8 cellular contexts compared by ENCODE assay signal in the genomic region with DNA sequence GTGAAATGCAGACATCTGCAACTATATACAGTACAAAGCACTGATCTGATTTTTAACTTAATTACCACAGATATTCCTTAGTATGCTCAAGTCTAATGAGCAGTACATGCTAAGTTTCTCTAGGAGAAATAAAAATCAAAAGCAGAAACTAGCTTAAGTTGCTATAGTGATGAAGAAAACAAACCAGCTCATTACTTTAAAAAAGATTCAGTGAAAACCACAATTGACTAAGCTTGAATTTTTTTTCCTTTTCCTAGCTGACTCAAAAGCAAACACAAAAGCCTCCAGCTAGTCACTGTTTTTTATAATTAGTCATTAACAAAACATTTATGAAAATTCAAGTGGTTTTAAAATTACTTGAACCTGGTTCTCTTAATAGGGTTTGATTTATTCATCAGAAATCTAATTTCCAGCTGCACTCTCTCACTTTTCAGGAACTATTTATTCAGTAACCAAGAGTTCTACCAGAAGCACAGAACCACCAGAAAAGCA. TPM values are rescaled to one million over a fixed set of nuclear protein-coding genes. Genes with fewer than 3 reads are reported as not detected.
A peak's percentile ranks its signal among the peaks of the same experiment; 100 is the strongest.
DNase-seq lines count a peak whose midpoint lies in the region; ATAC-seq and TF ChIP-seq lines count a peak whose summit lies in the region.
"Not testable (repeated sequence)": the region's sequence is repeated elsewhere in the genome, so short reads cannot be mapped to it uniquely, and the experiment has no call there.

No MANE protein-coding gene starts in this region.

- peaks cover 27% of the 10 kb centered on the region for H3K36me3 Mint-ChIP-seq in T-helper 2 cell treated with Interferon-gamma antibody and Interleukin-4, amounts not matched to agents 5 μg/mL and 100 μg/mL, for 36 hours (ENCODE audit: low read depth)
- H3K36me3 Mint-ChIP-seq in brain = peaks cover 71% of the 10 kb centered on the region

- not testable (repeated sequence) for H3K9me3 Mint-ChIP-seq in T-helper 2 cell treated with Interferon-gamma antibody and Interleukin-4, amounts not matched to agents 5 μg/mL and 100 μg/mL, for 36 hours
- peaks cover 0 to 20% (median 10%) of the 10 kb centered on the region in 5 experiments for H3K9me3 Mint-ChIP-seq in brain

- not testable (repeated sequence) for H3K27me3 ChIP-seq in DND-41 (ENCODE audit: insufficient read depth, low read length, poor library complexity); tibial artery

- not testable (repeated sequence) for H3K4me2 ChIP-seq in DND-41 (ENCODE audit: insufficient read depth, low read length)

- peak overlapping the region; percentile 29 for H3K4me3 Mint-ChIP-seq in T-helper 2 cell treated with Interferon-gamma antibody and Interleukin-4, amounts not matched to agents 5 μg/mL and 100 μg/mL, for 36 hours
- H3K4me3 Mint-ChIP-seq in brain = peak overlapping the region in 2 of 5 experiments; percentile 9 to 63

- not testable (repeated sequence) for DNase-seq in DND-41; T-helper 2 cell treated with Interferon-gamma antibody and Interleukin-4, amounts not matched to agents 5 μg/mL and 100 μg/mL, for 36 hours (ENCODE audit: low spot score); tibial artery
- DNase-seq in fibroblast of villous mesenchyme (ENCODE audit: low read depth) (peak; percentile 61), myocyte (ENCODE audit: low read depth) (peak; percentile 48)

- not testable (repeated sequence) for H3K4me3 ChIP-seq in DND-41 (ENCODE audit: low read depth in 1 of 2, low read length in 2 of 2); fibroblast of villous mesenchyme (ENCODE audit: low read depth, low read length); tibial artery

- peaks cover 33% of the 10 kb centered on the region for H3K36me3 ChIP-seq in DND-41 (ENCODE audit: insufficient read depth, low read length)
- H3K36me3 ChIP-seq in tibial artery = not testable (repeated sequence)

- H3K27me3 Mint-ChIP-seq in T-helper 2 cell treated with Interferon-gamma antibody and Interleukin-4, amounts not matched to agents 5 μg/mL and 100 μg/mL, for 36 hours (ENCODE audit: low read depth); brain: not testable (repeated sequence)

- peaks cover 32% of the 10 kb centered on the region for H3K4me1 Mint-ChIP-seq in T-helper 2 cell treated with Interferon-gamma antibody and Interleukin-4, amounts not matched to agents 5 μg/mL and 100 μg/mL, for 36 hours (ENCODE audit: low read depth)
- H3K4me1 Mint-ChIP-seq in brain = peaks cover 65% of the 10 kb centered on the region

- intact Hi-C loops in tibial artery (cut with DNase I; ENCODE audit: low total_unique reads) = not testable (repeated sequence)

- H3K27ac ChIP-seq in DND-41 (ENCODE audit: low read length) = not testable (repeated sequence)
- peak overlapping the region; percentile 50 to 57 for H3K27ac ChIP-seq in tibial artery

- H3K9me3 ChIP-seq in DND-41 (ENCODE audit: insufficient read depth, low read length, severe bottlenecking); tibial artery: not testable (repeated sequence)

- H3K9ac ChIP-seq in DND-41 (ENCODE audit: low read depth, low read length) = not testable (repeated sequence)

- peaks cover 24% of the 10 kb centered on the region for H4K20me1 ChIP-seq in DND-41 (ENCODE audit: insufficient read depth, low read length)

- not testable (repeated sequence) for TF ChIP-seq CTCF in DND-41 (IDR thresholded peaks at IDR 0.05; ENCODE audit: borderline replicate concordance, extremely low read depth, low read length, poor library complexity, severe bottlenecking); brain (conservative IDR thresholded peaks at IDR 0.05); fibroblast of villous mesenchyme (IDR thresholded peaks at IDR 0.05; ENCODE audit: insufficient read depth, low read depth, low read length); tibial artery (IDR thresholded peaks at IDR 0.05)

- ATAC-seq in DND-41 (ENCODE audit: insufficient read depth, low read depth) (peak; percentile 22; the same call in 1 of the 3 replicates), GM21717 (IDR thresholded peaks at IDR 0.05; ENCODE audit: unreplicated experiment) (peak; percentile 76), HG03460 (IDR thresholded peaks at IDR 0.05; ENCODE audit: unreplicated experiment) (peak; percentile 48)

- H3K79me2 ChIP-seq in DND-41 (ENCODE audit: insufficient read depth, low read length) = peaks cover 75% of the 10 kb centered on the region

- H3K4me1 ChIP-seq in DND-41 (ENCODE audit: insufficient read depth, low read length) = peaks cover 12% of the 10 kb centered on the region; the same call in 1 of the 2 replicates
- H3K4me1 ChIP-seq in tibial artery = peaks cover 0 to 68% (median 16%) of the 10 kb centered on the region in 4 donors

- H2AFZ ChIP-seq in DND-41 (ENCODE audit: low read depth, low read length) = not testable (repeated sequence)

- peak overlapping the region; percentile 85 for H3K27ac Mint-ChIP-seq in T-helper 2 cell treated with Interferon-gamma antibody and Interleukin-4, amounts not matched to agents 5 μg/mL and 100 μg/mL, for 36 hours
- peak overlapping the region; percentile 20 to 95 (median 81) for H3K27ac Mint-ChIP-seq in brain

RNA-seq across cellular contexts. Expression of gene GLUD1, which starts 10.3 kb away (rescaled TPM):
- polyA plus RNA-seq in brain (ENCODE audit: insufficient read depth, low read depth, low replicate concordance) = 117 TPM
- total RNA-seq in fibroblast of villous mesenchyme (182 and 219 TPM in 2 replicates), myocyte (107 and 118 TPM in 2 replicates)
- 59.0 TPM for polyA plus RNA-seq in myocyte (2012)

RNA-seq across cellular contexts. Expression of gene SHLD2, which starts 10.7 kb away (rescaled TPM):
- polyA plus RNA-seq in brain (ENCODE audit: insufficient read depth, low read depth, low replicate concordance) = 2.3 TPM
- total RNA-seq in fibroblast of villous mesenchyme (39.3 and 40.6 TPM in 2 replicates), myocyte (22.2 and 26.4 TPM in 2 replicates)
- 7.3 TPM for polyA plus RNA-seq in myocyte (2012)

Comparison
In these comparisons a context has a peak if more than half of its experiments do, and no peak if none do; other contexts are left out.
1. ATAC-seq: peak in every context shown above with its lines; median percentile 76 in GM21717; 48 in HG03460; 22 in DND-41.